Comparison of ENCODE assay signal across 8 cellular contexts in genomic region chr10:12448729-12449391, GRCh38.
DNase-seq lines count a peak whose midpoint lies in the region; ATAC-seq lines count a peak whose summit lies in the region.

No MANE protein-coding gene starts in this region.

- peak overlapping the region; percentile 82 for H3K4me3 Mint-ChIP-seq in activated naive CD4-positive, alpha-beta T cell treated with anti-CD3 and anti-CD28 coated beads, Interleukin-2, amount 50 U/mL, for 24 hours
- H3K4me3 Mint-ChIP-seq in memory B cell = peak overlapping the region; percentile 39

- peak; percentile 25 for DNase-seq in SKM-1 (lab: John Stamatoyannopoulos, UW; ENCODE audit: unreplicated experiment)
- peak in 1 of 2 donors; percentile 21 for DNase-seq in memory B cell (ENCODE audit: low spot score in 2 of 2)
- DNase-seq in stimulated activated naive CD4-positive, alpha-beta T cell treated with Interleukin-2 at 50 U/mL for 16 hours (lab: John Stamatoyannopoulos, UW) = peak; percentile 69
- DNase-seq in NCI-H1930 (lab: John Stamatoyannopoulos, UW) = no peak
- DNase-seq in DMS153 (lab: John Stamatoyannopoulos, UW) = no peak

- no peaks in the 10 kb centered on the region for H3K9me3 Mint-ChIP-seq in activated naive CD4-positive, alpha-beta T cell treated with anti-CD3 and anti-CD28 coated beads, Interleukin-2, amount 50 U/mL, for 24 hours
- H3K9me3 Mint-ChIP-seq in memory B cell = no peaks in the 10 kb centered on the region

- H3K27me3 Mint-ChIP-seq in activated naive CD4-positive, alpha-beta T cell treated with anti-CD3 and anti-CD28 coated beads, Interleukin-2, amount 50 U/mL, for 24 hours = no peaks in the 10 kb centered on the region
- H3K27me3 Mint-ChIP-seq in memory B cell = no peaks in the 10 kb centered on the region

- H3K27ac Mint-ChIP-seq in activated naive CD4-positive, alpha-beta T cell treated with anti-CD3 and anti-CD28 coated beads, Interleukin-2, amount 50 U/mL, for 24 hours = peak overlapping the region; percentile 91
- H3K27ac Mint-ChIP-seq in memory B cell = peak overlapping the region; percentile 92

- peaks cover 4% of the 10 kb centered on the region for H3K36me3 Mint-ChIP-seq in activated naive CD4-positive, alpha-beta T cell treated with anti-CD3 and anti-CD28 coated beads, Interleukin-2, amount 50 U/mL, for 24 hours
- peaks cover 2% of the 10 kb centered on the region for H3K36me3 Mint-ChIP-seq in memory B cell

- ATAC-seq in GM19023 (IDR thresholded peaks at IDR 0.05; ENCODE audit: unreplicated experiment) (peak; percentile 76), HG03175 (IDR thresholded peaks at IDR 0.05; ENCODE audit: unreplicated experiment) (peak; percentile 92), memory B cell (ENCODE audit: low read depth) (peak; percentile 95)

- H3K4me1 Mint-ChIP-seq in activated naive CD4-positive, alpha-beta T cell treated with anti-CD3 and anti-CD28 coated beads, Interleukin-2, amount 50 U/mL, for 24 hours = peaks cover 49% of the 10 kb centered on the region
- H3K4me1 Mint-ChIP-seq in memory B cell = peaks cover 51% of the 10 kb centered on the region

Comparison
In these comparisons a context has a peak if more than half of its experiments do, and no peak if none do; other contexts are left out.
1. DNase-seq: peak in SKM-1 (single experiment) and stimulated activated naive CD4-positive, alpha-beta T cell treated with Interleukin-2 at 50 U/mL for 16 hours (single experiment); none in NCI-H1930 (0 of 2) and DMS153 (single experiment).
2. Peak in every context shown above with its lines, with median percentiles within 50 percentile points of each other: ATAC-seq.